Comparison of ENCODE assay signal across 8 cellular contexts in genomic region chr10:110138197-110138812, GRCh38.
DNase-seq lines count a peak whose midpoint lies in the region; ATAC-seq and TF ChIP-seq lines count a peak whose summit lies in the region.

No MANE protein-coding gene starts in this region.

- H3K4me1 Mint-ChIP-seq in T-helper 17 cell = peaks cover 27% of the 10 kb centered on the region
- peaks cover 6% of the 10 kb centered on the region for H3K4me1 Mint-ChIP-seq in osteocyte (ENCODE audit: unreplicated experiment)
- H3K4me1 Mint-ChIP-seq in activated naive CD8-positive, alpha-beta T cell treated with anti-CD3 and anti-CD28 coated beads, Interleukin-2, amount 50 U/mL, for 24 hours = peaks cover 40% of the 10 kb centered on the region

- TF ChIP-seq CTCF in foreskin fibroblast (IDR thresholded peaks at IDR 0.05; ENCODE audit: low read depth, low read length) = peak; percentile 56
- peak; percentile 70 for TF ChIP-seq CTCF in osteocyte (IDR thresholded peaks at IDR 0.05)

- H3K9me3 ChIP-seq in T-helper 17 cell (ENCODE audit: control insufficient read depth, low read length, poor library complexity, severe bottlenecking) = no peaks in the 10 kb centered on the region

- peak overlapping the region; percentile 57 for H3K27ac Mint-ChIP-seq in T-helper 17 cell
- H3K27ac Mint-ChIP-seq in osteocyte (ENCODE audit: unreplicated experiment) = no peak overlapping the region
- no peak overlapping the region for H3K27ac Mint-ChIP-seq in activated naive CD8-positive, alpha-beta T cell treated with anti-CD3 and anti-CD28 coated beads, Interleukin-2, amount 50 U/mL, for 24 hours

- no peaks in the 10 kb centered on the region for H3K9me3 Mint-ChIP-seq in osteocyte (ENCODE audit: unreplicated experiment)
- H3K9me3 Mint-ChIP-seq in activated naive CD8-positive, alpha-beta T cell treated with anti-CD3 and anti-CD28 coated beads, Interleukin-2, amount 50 U/mL, for 24 hours = no peaks in the 10 kb centered on the region

- ATAC-seq in GM21825 (IDR thresholded peaks at IDR 0.05; ENCODE audit: unreplicated experiment) = peak; percentile 60
- peak; percentile 73 for ATAC-seq in T-helper 17 cell
- no peak for ATAC-seq in activated naive CD8-positive, alpha-beta T cell treated with anti-CD3 and anti-CD28 coated beads, Interleukin-2, amount 50 U/mL, for 24 hours

- no peak overlapping the region for H3K4me3 ChIP-seq in foreskin fibroblast (ENCODE audit: low read depth in 1 of 2, low read length in 2 of 2)

- H3K27me3 Mint-ChIP-seq in T-helper 17 cell (no peaks in the 10 kb centered on the region), osteocyte (ENCODE audit: unreplicated experiment) (no peaks in the 10 kb centered on the region)
- peaks cover 4% of the 10 kb centered on the region for H3K27me3 Mint-ChIP-seq in activated naive CD8-positive, alpha-beta T cell treated with anti-CD3 and anti-CD28 coated beads, Interleukin-2, amount 50 U/mL, for 24 hours

- DNase-seq in GM03348 (ENCODE audit: low spot score) (peak; percentile 58), NCI-H1092 treated with DMSO at 0.1 percent for 48 hours (lab: John Stamatoyannopoulos, UW) (peak; percentile 51), T-helper 17 cell (no peak), foreskin fibroblast (peak; percentile 22 to 68), osteocyte (ENCODE audit: extremely low spot score, unreplicated experiment) (no peak), mesenteric fat pad (ENCODE audit: low spot score) (no peak)
- no peak for DNase-seq in activated naive CD8-positive, alpha-beta T cell treated with anti-CD3 and anti-CD28 coated beads, Interleukin-2, amount 50 U/mL, for 24 hours

- H3K36me3 Mint-ChIP-seq in T-helper 17 cell (ENCODE audit: low read depth) (no peaks in the 10 kb centered on the region), osteocyte (ENCODE audit: unreplicated experiment) (peaks cover 6% of the 10 kb centered on the region)
- H3K36me3 Mint-ChIP-seq in activated naive CD8-positive, alpha-beta T cell treated with anti-CD3 and anti-CD28 coated beads, Interleukin-2, amount 50 U/mL, for 24 hours (ENCODE audit: low read depth) = no peaks in the 10 kb centered on the region

- H3K4me3 Mint-ChIP-seq in T-helper 17 cell = no peak overlapping the region
- no peak overlapping the region for H3K4me3 Mint-ChIP-seq in osteocyte (ENCODE audit: unreplicated experiment)
- H3K4me3 Mint-ChIP-seq in activated naive CD8-positive, alpha-beta T cell treated with anti-CD3 and anti-CD28 coated beads, Interleukin-2, amount 50 U/mL, for 24 hours = no peak overlapping the region

Comparison
In these comparisons a context has a peak if more than half of its experiments do, and no peak if none do; other contexts are left out.
1. DNase-seq: peak in GM03348 (single experiment), NCI-H1092 treated with DMSO at 0.1 percent for 48 hours (single experiment) and foreskin fibroblast (2 of 2); none in T-helper 17 cell (0 of 3), osteocyte (single experiment), mesenteric fat pad (single experiment) and activated naive CD8-positive, alpha-beta T cell treated with anti-CD3 and anti-CD28 coated beads, Interleukin-2, amount 50 U/mL, for 24 hours (single experiment).